Comparison of ENCODE assay signal across 15 cellular contexts in genomic region chr16:29915590-29916247, GRCh38. TPM values are rescaled to one million over a fixed set of nuclear protein-coding genes. Genes with fewer than 3 reads are reported as not detected.
DNase-seq lines count a peak whose midpoint lies in the region; ATAC-seq and TF ChIP-seq lines count a peak whose summit lies in the region.
"Had no signal": no experiment of that assay in that cellular context is flagged by ENCODE, and none has a peak within 500 bp of the region (broad histone marks: within the 10 kb centered on the region; RNA-seq: fewer than 3 reads in every experiment).

No MANE protein-coding gene starts in this region.

- peaks cover 5% of the 10 kb centered on the region; the same call in 1 of the 2 replicates for H3K36me3 ChIP-seq in PC-3 (ENCODE audit: low read depth, low read length)

- H3K9ac ChIP-seq in PC-3 (ENCODE audit: low read length), result no peak overlapping the region

- H3K4me1 ChIP-seq in PC-3 (ENCODE audit: insufficient read depth, low read length), result 0 out of 2 replicates have a peak, but pooled peaks cover 5% of the 10 kb centered on the region

- no peaks in the 10 kb centered on the region for H3K27me3 ChIP-seq in PC-3 (ENCODE audit: low read length)

- TF ChIP-seq CTCF in AG09309 (IDR thresholded peaks at IDR 0.05; ENCODE audit: control insufficient read depth, insufficient read depth, low read depth, low read length, missing control alignments), result no peak
- TF ChIP-seq CTCF in PC-3 (conservative IDR thresholded peaks at IDR 0.05; ENCODE audit: low read depth, low read length), result no peak

- DNase-seq in AG09309 (ENCODE audit: low read depth) (peak; percentile 31), PC-3 (peak; percentile 40), foreskin melanocyte (peak; percentile 82), NCI-H2171 (lab: John Stamatoyannopoulos, UW) (no peak), cerebellum (ENCODE audit: low spot score) (no peak)
- DNase-seq in stimulated activated CD8-positive, alpha-beta memory T cell treated with anti-CD3 and anti-CD28 coated beads, Interleukin-4, amount 100 ng/mL, for 48 hours, result no peak
- DNase-seq: DND-41; effector CD8-positive, alpha-beta T cell; KG1; NCI-H146; NCI-H524 treated with DMSO at 0.1 percent for 48 hours; stimulated activated CD4-positive, alpha-beta T cell treated with anti-CD3 and anti-CD28 coated beads, Interleukin-1b, Interleukin-23, amount 100 ng/mL, for 48 hours; T-helper 17 cell had no signal

- CTCF ChIA-PET in PC-3 (lab: Charles Lee), result no interaction called here

- POLR2A ChIA-PET in PC-3 (lab: Charles Lee; ENCODE audit: unreplicated experiment), result no interaction called here

- H3K9me2 ChIP-seq in PC-3 (replicated peaks; ENCODE audit: low read length), result no peaks in the 10 kb centered on the region

- H4K20me1 ChIP-seq in PC-3 (ENCODE audit: low read length), result no peaks in the 10 kb centered on the region

- BruUV-seq in PC-3 (replicated peaks; lab: Mats Ljungman, UMichigan), result no TSS peak

- no peak for ATAC-seq in PC-3
- ATAC-seq: T-helper 17 cell had no signal

- H3F3A ChIP-seq in PC-3 (ENCODE audit: low read length, unreplicated experiment), result no peaks in the 10 kb centered on the region

- H3K4me3 ChIP-seq in AG09309 (ENCODE audit: control insufficient read depth, low read depth, low read length), result no peak overlapping the region
- H3K4me3 ChIP-seq in PC-3 (ENCODE audit: low read length), result no peak overlapping the region

- H3K27ac ChIP-seq in PC-3 (ENCODE audit: low read length), result peak overlapping the region; percentile 61
- H3K27ac ChIP-seq: RWPE1 had no signal

- H2AFZ ChIP-seq in PC-3 (ENCODE audit: low read length), result no peak overlapping the region

- no peaks in the 10 kb centered on the region for H3K9me3 ChIP-seq in PC-3 (ENCODE audit: low read length)

- 0 out of 2 replicates have a peak, but pooled peaks cover under 1% of the 10 kb centered on the region for H3K79me2 ChIP-seq in PC-3 (ENCODE audit: low read length)

- intact Hi-C loops in PC-3 (cut with micrococcal nuclease), result no loop called here

- 0 out of 2 replicates have a peak overlapping the region, but pooled peaks have one; percentile 3 for H3K4me2 ChIP-seq in PC-3 (ENCODE audit: low read length)

RNA-seq across cellular contexts. Expression of gene KCTD13, which starts 10.3 kb away (rescaled TPM):
- 8.2 and 30.2 TPM in 2 replicates for total RNA-seq in PC-3 (2014; rRNA removed)
- total RNA-seq in cerebellum, result 20.3 TPM

RNA-seq across cellular contexts. Expression of gene ASPHD1, which starts 15.4 kb away (rescaled TPM):
- total RNA-seq in PC-3 (2014; rRNA removed) (2.0 and 3.9 TPM in 2 replicates), cerebellum (5.0 TPM)
- total RNA-seq: B cell, T-helper 17 cell had no signal

RNA-seq across cellular contexts. Expression of gene SEZ6L2, which starts 16.4 kb away (rescaled TPM):
- total RNA-seq in PC-3 (2014; rRNA removed) (23.7 and 25.3 TPM in 2 replicates), cerebellum (26.0 TPM)
- total RNA-seq: B cell, T-helper 17 cell had no signal

RNA-seq across cellular contexts. Expression of gene TMEM219, which starts 46.2 kb away (rescaled TPM):
- total RNA-seq in PC-3 (2014; rRNA removed), result 53.0 and 60.9 TPM in 2 replicates
- 19.1 TPM for total RNA-seq in cerebellum

RNA-seq across cellular contexts. Expression of gene CDIPT, which starts 52.7 kb away (rescaled TPM):
- total RNA-seq in PC-3 (2014; rRNA removed), result 60.5 and 86.2 TPM in 2 replicates
- total RNA-seq in cerebellum, result 37.2 TPM

Comparison
In these comparisons a context has a peak if more than half of its experiments do, and no peak if none do; other contexts are left out.
1. DNase-seq: peak in AG09309 (single experiment), PC-3 (single experiment) and foreskin melanocyte (single experiment); none in NCI-H2171 (single experiment), stimulated activated CD8-positive, alpha-beta memory T cell treated with anti-CD3 and anti-CD28 coated beads, Interleukin-4, amount 100 ng/mL, for 48 hours (single experiment) and cerebellum (single experiment).